In the genomic region with DNA sequence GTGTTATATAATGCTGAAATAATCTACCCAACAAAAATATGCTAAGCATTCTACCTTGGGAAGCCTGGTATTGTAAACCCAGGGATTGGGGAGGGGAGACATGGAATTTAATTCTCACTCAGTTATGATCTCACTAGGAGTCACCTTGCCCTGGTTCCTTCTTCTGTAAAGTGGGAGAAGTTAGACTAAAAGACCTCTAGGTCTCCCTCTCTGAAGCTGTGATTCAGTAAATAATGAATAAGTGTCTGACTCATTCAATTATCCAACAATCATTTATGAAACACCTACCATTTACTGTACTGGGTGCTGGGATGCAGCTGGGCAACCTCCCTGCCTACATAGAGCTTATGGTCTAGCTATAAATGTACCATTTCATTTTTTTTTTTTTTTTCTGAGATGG, we compare ENCODE assay signal across 2 cellular contexts.
TF ChIP-seq lines count a peak whose summit lies in the region.

No MANE protein-coding gene starts in this region.

TF ChIP-seq in IMR-90, 13 proteins besides CTCF, POLR2A, EP300 and RAD21:
- TF ChIP-seq, protein P1, sequence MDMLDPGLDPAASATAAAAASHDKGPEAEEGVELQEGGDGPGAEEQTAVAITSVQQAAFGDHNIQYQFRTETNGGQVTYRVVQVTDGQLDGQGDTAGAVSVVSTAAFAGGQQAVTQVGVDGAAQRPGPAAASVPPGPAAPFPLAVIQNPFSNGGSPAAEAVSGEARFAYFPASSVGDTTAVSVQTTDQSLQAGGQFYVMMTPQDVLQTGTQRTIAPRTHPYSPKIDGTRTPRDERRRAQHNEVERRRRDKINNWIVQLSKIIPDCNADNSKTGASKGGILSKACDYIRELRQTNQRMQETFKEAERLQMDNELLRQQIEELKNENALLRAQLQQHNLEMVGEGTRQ (IDR thresholded peaks at IDR 0.05; ENCODE audit: low read depth, low read length), result no peak
- TF ChIP-seq MAFK (IDR thresholded peaks at IDR 0.05; ENCODE audit: low read depth, low read length), result no peak

TF ChIP-seq in HepG2, 621 proteins besides CTCF, POLR2A, EP300 and RAD21:
- TF ChIP-seq, protein P2, sequence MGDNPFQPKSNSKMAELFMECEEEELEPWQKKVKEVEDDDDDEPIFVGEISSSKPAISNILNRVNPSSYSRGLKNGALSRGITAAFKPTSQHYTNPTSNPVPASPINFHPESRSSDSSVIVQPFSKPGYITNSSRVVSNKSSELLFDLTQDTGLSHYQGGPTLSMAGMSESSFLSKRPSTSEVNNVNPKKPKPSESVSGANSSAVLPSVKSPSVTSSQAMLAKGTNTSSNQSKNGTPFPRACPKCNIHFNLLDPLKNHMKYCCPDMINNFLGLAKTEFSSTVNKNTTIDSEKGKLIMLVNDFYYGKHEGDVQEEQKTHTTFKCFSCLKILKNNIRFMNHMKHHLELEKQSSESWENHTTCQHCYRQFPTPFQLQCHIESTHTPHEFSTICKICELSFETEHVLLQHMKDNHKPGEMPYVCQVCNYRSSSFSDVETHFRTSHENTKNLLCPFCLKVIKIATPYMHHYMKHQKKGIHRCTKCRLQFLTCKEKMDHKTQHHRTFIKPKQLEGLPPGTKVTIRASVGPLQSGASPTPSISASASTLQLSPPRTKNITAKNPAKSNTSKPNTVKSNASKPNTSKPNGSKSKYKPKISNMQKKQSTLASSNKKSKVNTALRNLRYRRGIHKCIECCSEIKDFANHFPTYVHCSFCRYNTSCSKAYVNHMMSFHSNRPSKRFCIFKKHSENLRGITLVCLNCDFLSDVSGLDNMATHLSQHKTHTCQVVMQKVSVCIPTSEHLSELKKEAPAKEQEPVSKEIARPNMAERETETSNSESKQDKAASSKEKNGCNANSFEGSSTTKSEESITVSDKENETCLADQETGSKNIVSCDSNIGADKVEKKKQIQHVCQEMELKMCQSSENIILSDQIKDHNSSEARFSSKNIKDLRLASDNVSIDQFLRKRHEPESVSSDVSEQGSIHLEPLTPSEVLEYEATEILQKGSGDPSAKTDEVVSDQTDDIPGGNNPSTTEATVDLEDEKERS (CRISPR knock-in tag; IDR thresholded peaks at IDR 0.05), result no peak
- TF ChIP-seq MAFG (CRISPR knock-in tag; IDR thresholded peaks at IDR 0.05) (no peak), HOXA5 (CRISPR knock-in tag; IDR thresholded peaks at IDR 0.05) (no peak), ETV6 (CRISPR knock-in tag; conservative IDR thresholded peaks at IDR 0.05) (no peak), ZNF891 (CRISPR knock-in tag; IDR thresholded peaks at IDR 0.05) (no peak), ATF1 (CRISPR knock-in tag; IDR thresholded peaks at IDR 0.05) (no peak), NFKB2 (CRISPR knock-in tag; IDR thresholded peaks at IDR 0.05; ENCODE audit: borderline replicate concordance) (no peak), ISL2 (CRISPR knock-in tag; IDR thresholded peaks at IDR 0.05) (no peak), ZNF530 (CRISPR knock-in tag; IDR thresholded peaks at IDR 0.05; ENCODE audit: low read depth) (no peak), NR2F2 (IDR thresholded peaks at IDR 0.05; ENCODE audit: borderline replicate concordance, low read depth) (no peak), SP2 (CRISPR knock-in tag; IDR thresholded peaks at IDR 0.05) (no peak), ZNF879 (CRISPR knock-in tag; IDR thresholded peaks at IDR 0.05) (no peak), HDAC1 (CRISPR knock-in tag; IDR thresholded peaks at IDR 0.05) (no peak), SIX1 (CRISPR knock-in tag; IDR thresholded peaks at IDR 0.05; ENCODE audit: borderline replicate concordance) (no peak), ZNF83 (CRISPR knock-in tag; IDR thresholded peaks at IDR 0.05; ENCODE audit: borderline replicate concordance) (no peak), SIX4 (CRISPR knock-in tag; IDR thresholded peaks at IDR 0.05) (no peak)
- TF ChIP-seq, protein P3, sequence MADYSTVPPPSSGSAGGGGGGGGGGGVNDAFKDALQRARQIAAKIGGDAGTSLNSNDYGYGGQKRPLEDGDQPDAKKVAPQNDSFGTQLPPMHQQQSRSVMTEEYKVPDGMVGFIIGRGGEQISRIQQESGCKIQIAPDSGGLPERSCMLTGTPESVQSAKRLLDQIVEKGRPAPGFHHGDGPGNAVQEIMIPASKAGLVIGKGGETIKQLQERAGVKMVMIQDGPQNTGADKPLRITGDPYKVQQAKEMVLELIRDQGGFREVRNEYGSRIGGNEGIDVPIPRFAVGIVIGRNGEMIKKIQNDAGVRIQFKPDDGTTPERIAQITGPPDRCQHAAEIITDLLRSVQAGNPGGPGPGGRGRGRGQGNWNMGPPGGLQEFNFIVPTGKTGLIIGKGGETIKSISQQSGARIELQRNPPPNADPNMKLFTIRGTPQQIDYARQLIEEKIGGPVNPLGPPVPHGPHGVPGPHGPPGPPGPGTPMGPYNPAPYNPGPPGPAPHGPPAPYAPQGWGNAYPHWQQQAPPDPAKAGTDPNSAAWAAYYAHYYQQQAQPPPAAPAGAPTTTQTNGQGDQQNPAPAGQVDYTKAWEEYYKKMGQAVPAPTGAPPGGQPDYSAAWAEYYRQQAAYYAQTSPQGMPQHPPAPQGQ (CRISPR knock-in tag; IDR thresholded peaks at IDR 0.05; ENCODE audit: borderline replicate concordance), result no peak
- TF ChIP-seq, protein P4, sequence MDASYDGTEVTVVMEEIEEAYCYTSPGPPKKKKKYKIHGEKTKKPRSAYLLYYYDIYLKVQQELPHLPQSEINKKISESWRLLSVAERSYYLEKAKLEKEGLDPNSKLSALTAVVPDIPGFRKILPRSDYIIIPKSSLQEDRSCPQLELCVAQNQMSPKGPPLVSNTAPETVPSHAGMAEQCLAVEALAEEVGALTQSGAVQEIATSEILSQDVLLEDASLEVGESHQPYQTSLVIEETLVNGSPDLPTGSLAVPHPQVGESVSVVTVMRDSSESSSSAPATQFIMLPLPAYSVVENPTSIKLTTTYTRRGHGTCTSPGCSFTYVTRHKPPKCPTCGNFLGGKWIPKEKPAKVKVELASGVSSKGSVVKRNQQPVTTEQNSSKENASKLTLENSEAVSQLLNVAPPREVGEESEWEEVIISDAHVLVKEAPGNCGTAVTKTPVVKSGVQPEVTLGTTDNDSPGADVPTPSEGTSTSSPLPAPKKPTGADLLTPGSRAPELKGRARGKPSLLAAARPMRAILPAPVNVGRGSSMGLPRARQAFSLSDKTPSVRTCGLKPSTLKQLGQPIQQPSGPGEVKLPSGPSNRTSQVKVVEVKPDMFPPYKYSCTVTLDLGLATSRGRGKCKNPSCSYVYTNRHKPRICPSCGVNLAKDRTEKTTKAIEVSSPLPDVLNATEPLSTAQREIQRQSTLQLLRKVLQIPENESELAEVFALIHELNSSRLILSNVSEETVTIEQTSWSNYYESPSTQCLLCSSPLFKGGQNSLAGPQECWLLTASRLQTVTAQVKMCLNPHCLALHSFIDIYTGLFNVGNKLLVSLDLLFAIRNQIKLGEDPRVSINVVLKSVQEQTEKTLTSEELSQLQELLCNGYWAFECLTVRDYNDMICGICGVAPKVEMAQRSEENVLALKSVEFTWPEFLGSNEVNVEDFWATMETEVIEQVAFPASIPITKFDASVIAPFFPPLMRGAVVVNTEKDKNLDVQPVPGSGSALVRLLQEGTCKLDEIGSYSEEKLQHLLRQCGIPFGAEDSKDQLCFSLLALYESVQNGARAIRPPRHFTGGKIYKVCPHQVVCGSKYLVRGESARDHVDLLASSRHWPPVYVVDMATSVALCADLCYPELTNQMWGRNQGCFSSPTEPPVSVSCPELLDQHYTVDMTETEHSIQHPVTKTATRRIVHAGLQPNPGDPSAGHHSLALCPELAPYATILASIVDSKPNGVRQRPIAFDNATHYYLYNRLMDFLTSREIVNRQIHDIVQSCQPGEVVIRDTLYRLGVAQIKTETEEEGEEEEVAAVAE (CRISPR knock-in tag; IDR thresholded peaks at IDR 0.05; ENCODE audit: borderline replicate concordance), result no peak
